ENCODE assay signal across 14 cellular contexts in the genomic region with DNA sequence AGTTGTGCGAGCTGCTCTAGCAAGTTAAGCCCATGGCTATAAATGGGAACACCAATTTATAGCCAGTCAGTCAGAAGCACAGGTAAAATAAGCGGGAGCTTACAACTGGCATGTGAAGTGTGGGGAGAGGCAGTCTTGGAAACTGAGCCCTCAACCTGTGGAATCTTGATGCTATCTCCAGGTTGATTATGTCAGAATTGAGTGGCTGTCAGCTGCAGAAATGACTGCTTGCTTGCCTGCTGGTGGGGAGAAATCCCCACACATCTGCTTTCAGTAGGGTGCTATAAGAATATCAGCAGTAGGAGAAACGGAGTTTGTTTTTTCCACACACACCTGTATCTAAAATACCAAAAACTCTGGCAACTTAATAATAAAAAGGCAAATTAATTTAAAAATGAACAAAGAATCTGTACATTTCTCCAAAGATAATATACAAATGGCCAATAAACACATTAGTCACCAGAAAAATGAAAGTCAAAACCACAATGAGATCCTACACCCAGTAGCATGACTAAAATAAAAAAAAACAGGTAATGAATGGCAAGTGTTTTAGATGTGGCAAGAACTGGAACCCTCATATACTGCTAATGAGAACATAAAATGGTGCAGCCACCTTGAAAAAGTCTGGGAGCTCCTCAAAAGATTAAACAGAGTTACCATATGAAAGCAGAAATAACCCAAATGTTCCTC. TPM values are rescaled to one million over a fixed set of nuclear protein-coding genes. Genes with fewer than 3 reads are reported as not detected.
DNase-seq lines count a peak whose midpoint lies in the region; ATAC-seq and TF ChIP-seq lines count a peak whose summit lies in the region.
"Had no signal": no experiment of that assay in that cellular context is flagged by ENCODE, and none has a peak within 500 bp of the region (broad histone marks: within the 10 kb centered on the region; RNA-seq: fewer than 3 reads in every experiment).

No MANE protein-coding gene starts in this region.

- peaks cover 7% of the 10 kb centered on the region for H3K36me3 Mint-ChIP-seq in activated naive CD4-positive, alpha-beta T cell treated with anti-CD3 and anti-CD28 coated beads, Interleukin-2, amount 10 ng/mL, durations not matched to agents 7 days and 5 days
- peaks cover 0 to 15% (median 4%) of the 10 kb centered on the region in 5 donors for H3K36me3 Mint-ChIP-seq in naive thymus-derived CD4-positive, alpha-beta T cell

- H3K9me3 ChIP-seq in IMR-90 (ENCODE audit: control insufficient read depth, insufficient read depth, low read length) (no peaks in the 10 kb centered on the region), smooth muscle cell (replicated peaks; ENCODE audit: low read depth) (no peaks in the 10 kb centered on the region)
- H3K9me3 ChIP-seq in naive thymus-derived CD4-positive, alpha-beta T cell (ENCODE audit: control insufficient read depth in 2 of 3, low read length in 3 of 3) = no peaks in the 10 kb centered on the region
- H3K9me3 ChIP-seq: colonic mucosa had no signal

- ATAC-seq in IMR-90 (ENCODE audit: low read depth) = no peak
- ATAC-seq in naive thymus-derived CD4-positive, alpha-beta T cell = no peak
- ATAC-seq: stimulated activated naive B cell treated with anti-CD40 and anti-IgM and Interleukin-4, amounts not matched to agents 10 μg/mL and 1 μg/mL and 100 μg/mL, for 72 hours had no signal

- H3K27ac ChIP-seq in IMR-90 (ENCODE audit: insufficient read depth, low read length) = peak overlapping the region; percentile 11; the same call in 1 of the 2 replicates
- H3K27ac ChIP-seq in smooth muscle cell (ENCODE audit: low read depth) = peak overlapping the region; percentile 93
- no peak overlapping the region for H3K27ac ChIP-seq in naive thymus-derived CD4-positive, alpha-beta T cell (ENCODE audit: low read depth, low read length)
- H3K27ac ChIP-seq: colonic mucosa, PC-9 had no signal

- H3K9me3 Mint-ChIP-seq in activated naive CD4-positive, alpha-beta T cell treated with anti-CD3 and anti-CD28 coated beads, Interleukin-2, amount 10 ng/mL, durations not matched to agents 7 days and 5 days = no peaks in the 10 kb centered on the region
- H3K9me3 Mint-ChIP-seq in naive thymus-derived CD4-positive, alpha-beta T cell = no peaks in the 10 kb centered on the region
- H3K9me3 Mint-ChIP-seq: activated naive CD4-positive, alpha-beta T cell treated with anti-CD3 and anti-CD28 coated beads, Interleukin-2, amount 50 U/mL, for 24 hours; stimulated activated naive B cell treated with anti-CD40 and anti-IgM and Interleukin-4, amounts not matched to agents 10 μg/mL and 1 μg/mL and 100 μg/mL, for 72 hours had no signal

- no peaks in the 10 kb centered on the region for H3K27me3 Mint-ChIP-seq in activated naive CD4-positive, alpha-beta T cell treated with anti-CD3 and anti-CD28 coated beads, Interleukin-2, amount 10 ng/mL, durations not matched to agents 7 days and 5 days
- H3K27me3 Mint-ChIP-seq in naive thymus-derived CD4-positive, alpha-beta T cell = no peaks in the 10 kb centered on the region
- H3K27me3 Mint-ChIP-seq: activated naive CD4-positive, alpha-beta T cell treated with anti-CD3 and anti-CD28 coated beads, Interleukin-2, amount 50 U/mL, for 24 hours; stimulated activated naive B cell treated with anti-CD40 and anti-IgM and Interleukin-4, amounts not matched to agents 10 μg/mL and 1 μg/mL and 100 μg/mL, for 72 hours had no signal

- H3K36me3 ChIP-seq in IMR-90 (ENCODE audit: control insufficient read depth, insufficient read depth, low read length) = peaks cover 1% of the 10 kb centered on the region; the same call in 1 of the 2 replicates
- H3K36me3 ChIP-seq in smooth muscle cell (ENCODE audit: low read depth) = no peaks in the 10 kb centered on the region
- H3K36me3 ChIP-seq in naive thymus-derived CD4-positive, alpha-beta T cell (ENCODE audit: control insufficient read depth in 2 of 3, insufficient read depth in 3 of 3, low read length in 3 of 3) = no peaks in the 10 kb centered on the region
- H3K36me3 ChIP-seq: colonic mucosa had no signal

- H3K4me1 Mint-ChIP-seq in activated naive CD4-positive, alpha-beta T cell treated with anti-CD3 and anti-CD28 coated beads, Interleukin-2, amount 10 ng/mL, durations not matched to agents 7 days and 5 days = peaks cover 11% of the 10 kb centered on the region
- H3K4me1 Mint-ChIP-seq in naive thymus-derived CD4-positive, alpha-beta T cell = peaks cover 0 to 23% (median 6%) of the 10 kb centered on the region in 7 donors

- DNase-seq in activated naive CD4-positive, alpha-beta T cell treated with anti-CD3 and anti-CD28 coated beads, Interleukin-2, amount 10 ng/mL, durations not matched to agents 7 days and 5 days = no peak
- no peak for DNase-seq in activated naive CD4-positive, alpha-beta T cell treated with anti-CD3 and anti-CD28 coated beads, Interleukin-2, amount 50 U/mL, for 16 hours
- DNase-seq in IMR-90 (peak; percentile 48), epithelial cell of esophagus (ENCODE audit: low read depth) (peak; percentile 32), smooth muscle cell (lab: John Stamatoyannopoulos, UW; ENCODE audit: unreplicated experiment) (no peak), NCI-H1105 (lab: John Stamatoyannopoulos, UW) (no peak), GM03348 (ENCODE audit: low spot score) (no peak)
- DNase-seq in naive thymus-derived CD4-positive, alpha-beta T cell = no peak
- DNase-seq: colonic mucosa; NCI-H2227 treated with DMSO at 0.1 percent for 48 hours; stimulated activated CD4-positive, alpha-beta T cell treated with anti-CD3 and anti-CD28 coated beads, Interleukin-4, amount 100 ng/mL, for 1 hour; stimulated activated naive B cell treated with anti-CD40 and anti-IgM and Interleukin-4, amounts not matched to agents 10 μg/mL and 1 μg/mL and 100 μg/mL, for 72 hours had no signal

- no peak overlapping the region for H2BK20ac ChIP-seq in IMR-90 (ENCODE audit: low read depth, low read length)

- intact Hi-C loops in IMR-90 (cut with micrococcal nuclease) = no loop called here
- intact Hi-C loops in naive thymus-derived CD4-positive, alpha-beta T cell (cut with micrococcal nuclease) = no loop called here

- TF ChIP-seq POLR2A in IMR-90 (IDR thresholded peaks at IDR 0.05; ENCODE audit: low read depth, low read length) = no peak

- H4K20me1 ChIP-seq in IMR-90 (ENCODE audit: insufficient read depth, low read length) (peaks cover 86% of the 10 kb centered on the region), smooth muscle cell (ENCODE audit: low read depth) (peaks cover 100% of the 10 kb centered on the region)

- peaks cover 20% of the 10 kb centered on the region for H3K9me1 ChIP-seq in IMR-90 (ENCODE audit: insufficient read depth, low read length)

- H3K79me1 ChIP-seq in IMR-90 (ENCODE audit: low read depth in 1 of 2, low read length in 2 of 2) = peaks cover 4 to 51% of the 10 kb centered on the region in 2 experiments; a peak in 3 of 4 replicates

- H3K27me3 ChIP-seq in IMR-90 (ENCODE audit: control insufficient read depth, insufficient read depth, low read length) = no peaks in the 10 kb centered on the region
- no peaks in the 10 kb centered on the region for H3K27me3 ChIP-seq in smooth muscle cell (ENCODE audit: low read depth)
- no peaks in the 10 kb centered on the region for H3K27me3 ChIP-seq in naive thymus-derived CD4-positive, alpha-beta T cell (ENCODE audit: control insufficient read depth in 2 of 2, insufficient read depth in 2 of 2, low read length in 2 of 2)
- H3K27me3 ChIP-seq: colonic mucosa had no signal

- H3K56ac ChIP-seq in IMR-90 (ENCODE audit: extremely low read depth, insufficient read depth, low read length) = no peak overlapping the region

- no peak for TF ChIP-seq CTCF in IMR-90 (conservative IDR thresholded peaks at IDR 0.05; ENCODE audit: low read depth, low read length)
- TF ChIP-seq CTCF in epithelial cell of esophagus (IDR thresholded peaks at IDR 0.05; ENCODE audit: insufficient read depth, low read depth, low read length, missing control alignments) = no peak
- no peak for TF ChIP-seq CTCF in smooth muscle cell (IDR thresholded peaks at IDR 0.05; ENCODE audit: borderline replicate concordance, insufficient read depth, poor library complexity, severe bottlenecking)

- H4K8ac ChIP-seq in IMR-90 (ENCODE audit: low read depth in 2 of 2, low read length in 2 of 2) = no peak overlapping the region

- dilution Hi-C loops in IMR-90 (cut with HindIII; ENCODE audit: low sequenced_read_pairs, unreplicated experiment) = no loop called here

- no CpG with 5 or more reads among the region's 3 CpGs for WGBS in IMR-90 (ENCODE audit: extremely low coverage in 2 of 2, insufficient read length in 1 of 2), 2 experiments
- WGBS in smooth muscle cell (ENCODE audit: low lambda C conversion rate) = 81% methylated on average over 3 of the region's 3 CpGs

- H3F3A ChIP-seq in smooth muscle cell (ENCODE audit: low read depth) = peaks cover 46% of the 10 kb centered on the region

- H3K18ac ChIP-seq in IMR-90 (ENCODE audit: low read depth, low read length) = no peak overlapping the region

- H3K79me2 ChIP-seq in smooth muscle cell (ENCODE audit: low read depth) = peaks cover 90% of the 10 kb centered on the region

- H3K23ac ChIP-seq in IMR-90 (ENCODE audit: low read depth, low read length) = no peak overlapping the region

- no peak overlapping the region for H2BK15ac ChIP-seq in IMR-90 (ENCODE audit: low read depth, low read length)

- H3K4me2 ChIP-seq in IMR-90 (ENCODE audit: low read depth, low read length) = no peak overlapping the region
- no peak overlapping the region for H3K4me2 ChIP-seq in smooth muscle cell
- H3K4me2 ChIP-seq: PC-9 had no signal

- TF ChIP-seq RAD21 in IMR-90 (IDR thresholded peaks at IDR 0.05; ENCODE audit: low read length) = no peak

- in situ Hi-C loops in IMR-90 (cut with MboI; ENCODE audit: low sequenced_read_pairs) = no loop called here

- H3K4me3 Mint-ChIP-seq in activated naive CD4-positive, alpha-beta T cell treated with anti-CD3 and anti-CD28 coated beads, Interleukin-2, amount 10 ng/mL, durations not matched to agents 7 days and 5 days = no peak overlapping the region
- H3K4me3 Mint-ChIP-seq in naive thymus-derived CD4-positive, alpha-beta T cell = no peak overlapping the region
- H3K4me3 Mint-ChIP-seq: activated naive CD4-positive, alpha-beta T cell treated with anti-CD3 and anti-CD28 coated beads, Interleukin-2, amount 50 U/mL, for 24 hours; stimulated activated naive B cell treated with anti-CD40 and anti-IgM and Interleukin-4, amounts not matched to agents 10 μg/mL and 1 μg/mL and 100 μg/mL, for 72 hours had no signal

- no TSS peak for BruUV-seq in IMR-90 (replicated peaks; lab: Mats Ljungman, UMichigan)

- H4K5ac ChIP-seq in IMR-90 (ENCODE audit: low read depth, low read length) = no peak overlapping the region

- H3K4me3 ChIP-seq in IMR-90 (ENCODE audit: insufficient read depth, low read depth, low read length) (no peak overlapping the region), epithelial cell of esophagus (ENCODE audit: low read length) (no peak overlapping the region), smooth muscle cell (no peak overlapping the region)
- no peak overlapping the region for H3K4me3 ChIP-seq in naive thymus-derived CD4-positive, alpha-beta T cell (ENCODE audit: low read length)
- H3K4me3 ChIP-seq: colonic mucosa, PC-9 had no signal

- H2BK120ac ChIP-seq in IMR-90 (ENCODE audit: low read depth, low read length) = no peak overlapping the region

- H3K14ac ChIP-seq in IMR-90 (replicated peaks; ENCODE audit: low read depth, low read length) = no peak overlapping the region

- H3K9ac ChIP-seq in IMR-90 (ENCODE audit: low read depth, low read length) = no peak overlapping the region
- no peak overlapping the region for H3K9ac ChIP-seq in smooth muscle cell (ENCODE audit: low read depth)

- no peak overlapping the region for H3K4ac ChIP-seq in IMR-90 (ENCODE audit: low read depth, low read length)

- no peak overlapping the region for H2BK5ac ChIP-seq in IMR-90 (ENCODE audit: low read depth, low read length, poor library complexity, severe bottlenecking)

- H3K4me1 ChIP-seq in IMR-90 (ENCODE audit: control insufficient read depth, insufficient read depth, low read length) (peaks cover 14% of the 10 kb centered on the region), smooth muscle cell (ENCODE audit: low read depth) (peaks cover 17% of the 10 kb centered on the region)
- no peaks in the 10 kb centered on the region for H3K4me1 ChIP-seq in naive thymus-derived CD4-positive, alpha-beta T cell (ENCODE audit: control insufficient read depth in 2 of 2, insufficient read depth in 2 of 2, low read length in 2 of 2)

- H2AK9ac ChIP-seq in IMR-90 (replicated peaks; ENCODE audit: low read depth, low read length, poor library complexity) = no peak overlapping the region

- POLR2A ChIA-PET in IMR-90 (lab: Charles Lee; ENCODE audit: unreplicated experiment) = no interaction called here
- POLR2A ChIA-PET in naive thymus-derived CD4-positive, alpha-beta T cell (lab: Charles Lee) = no interaction called here

- H4K91ac ChIP-seq in IMR-90 (ENCODE audit: insufficient read depth, low read depth, low read length) = no peak overlapping the region

- H2AK5ac ChIP-seq in IMR-90 (ENCODE audit: low read depth, low read length) = no peak overlapping the region

- H3K27ac Mint-ChIP-seq in activated naive CD4-positive, alpha-beta T cell treated with anti-CD3 and anti-CD28 coated beads, Interleukin-2, amount 10 ng/mL, durations not matched to agents 7 days and 5 days = peak overlapping the region; percentile 37
- peak overlapping the region in 1 of 9 donors; percentile 34 for H3K27ac Mint-ChIP-seq in naive thymus-derived CD4-positive, alpha-beta T cell
- H3K27ac Mint-ChIP-seq: activated naive CD4-positive, alpha-beta T cell treated with anti-CD3 and anti-CD28 coated beads, Interleukin-2, amount 50 U/mL, for 24 hours; stimulated activated naive B cell treated with anti-CD40 and anti-IgM and Interleukin-4, amounts not matched to agents 10 μg/mL and 1 μg/mL and 100 μg/mL, for 72 hours had no signal

- H2AFZ ChIP-seq in IMR-90 (replicated peaks; ENCODE audit: low read length, poor library complexity) (no peak overlapping the region), smooth muscle cell (ENCODE audit: low read depth) (no peak overlapping the region)
- H2AFZ ChIP-seq: PC-9 had no signal

- CTCF ChIA-PET in activated naive CD4-positive, alpha-beta T cell treated with anti-CD3 and anti-CD28 coated beads, Interleukin-2, amount 10 ng/mL, durations not matched to agents 7 days and 5 days (lab: Charles Lee) = no interaction called here
- CTCF ChIA-PET in IMR-90 (lab: Yijun Ruan, JAX) = interaction anchor here (0.7 kb wide), 1 partner anchor 52 kb away, joined by 3 read pairs; no protein-coding TSS in a partner anchor
- CTCF ChIA-PET in naive thymus-derived CD4-positive, alpha-beta T cell (lab: Charles Lee) = no interaction called here

RNA-seq across cellular contexts. Expression of gene MAP4, which starts 26.0 kb away (rescaled TPM):
- total RNA-seq in IMR-90 (2012; rRNA removed) (80.5 and 87.8 TPM in 2 replicates), smooth muscle cell (109 and 114 TPM in 2 replicates)
- polyA plus RNA-seq in IMR-90 (2012; rRNA removed) (216 and 229 TPM in 2 replicates), smooth muscle cell (159 and 166 TPM in 2 replicates)
- 110 and 154 TPM in 2 replicates for polyA plus RNA-seq in IMR-90 (2012; cell fraction: cytosol; rRNA removed)
- 236 and 307 TPM in 2 replicates for polyA plus RNA-seq in IMR-90 (2012; cell fraction: nucleus; rRNA removed; ENCODE audit: low replicate concordance)
- 100 to 1,000 TPM in 1 of 5 experiments, 10 to 100 TPM in 4; 34.3 to 116 (median 40.3) TPM for total RNA-seq in naive thymus-derived CD4-positive, alpha-beta T cell
- 10 to 100 TPM; 12.0 to 23.7 TPM for polyA plus RNA-seq in naive thymus-derived CD4-positive, alpha-beta T cell

Comparison
In these comparisons a context has a peak if more than half of its experiments do, and no peak if none do; other contexts are left out.
1. DNase-seq: peak in IMR-90 (single experiment) and epithelial cell of esophagus (single experiment); none in activated naive CD4-positive, alpha-beta T cell treated with anti-CD3 and anti-CD28 coated beads, Interleukin-2, amount 10 ng/mL, durations not matched to agents 7 days and 5 days (single experiment), activated naive CD4-positive, alpha-beta T cell treated with anti-CD3 and anti-CD28 coated beads, Interleukin-2, amount 50 U/mL, for 16 hours (single experiment), smooth muscle cell (single experiment), NCI-H1105 (single experiment), GM03348 (single experiment) and naive thymus-derived CD4-positive, alpha-beta T cell (0 of 9).